In the genomic region with DNA sequence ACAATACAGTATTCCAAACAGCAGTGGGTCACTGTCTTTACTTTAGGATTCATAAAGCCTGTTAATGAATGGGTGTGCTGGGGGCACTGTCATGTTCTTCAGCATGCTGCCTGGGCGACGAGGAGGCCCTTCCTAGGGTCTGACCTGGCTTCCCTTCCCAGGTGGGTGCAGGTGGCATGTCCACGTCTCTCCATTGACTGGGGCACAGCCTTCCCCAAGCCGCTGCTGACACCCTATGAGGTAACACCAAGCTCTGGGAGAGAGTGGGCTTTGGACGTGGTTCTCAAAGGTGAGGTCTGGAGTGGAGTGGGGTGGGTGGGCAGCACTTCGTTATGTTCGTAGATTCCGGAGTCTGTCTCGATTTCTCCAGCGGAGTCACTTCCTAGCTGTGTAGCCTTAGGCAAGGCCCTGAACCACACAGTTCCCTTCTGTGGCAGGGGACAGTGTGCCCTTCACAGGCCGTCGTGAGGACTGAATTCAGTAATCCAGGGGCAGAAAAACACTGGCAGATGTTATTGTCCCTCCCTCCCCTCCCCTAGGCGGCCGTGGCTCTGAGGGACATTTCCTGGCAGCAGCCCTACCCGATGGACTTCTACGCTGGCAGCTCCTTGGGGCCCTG, we compare ENCODE assay signal across 8 cellular contexts. TPM values are rescaled to one million over a fixed set of nuclear protein-coding genes. Genes with fewer than 3 reads are reported as not detected.
DNase-seq lines count a peak whose midpoint lies in the region; ATAC-seq and TF ChIP-seq lines count a peak whose summit lies in the region.

No MANE protein-coding gene starts in this region.

- peaks cover 22% of the 10 kb centered on the region for H3K36me3 Mint-ChIP-seq in neural progenitor cell

- H2AFZ ChIP-seq in neural progenitor cell (replicated peaks): peak overlapping the region; percentile 51

- no peak for ATAC-seq in HG03025 (IDR thresholded peaks at IDR 0.05; ENCODE audit: low FRiP score, unreplicated experiment)
- no peak for ATAC-seq in HG03460 (IDR thresholded peaks at IDR 0.05; ENCODE audit: unreplicated experiment)
- ATAC-seq in GM21825 (IDR thresholded peaks at IDR 0.05; ENCODE audit: unreplicated experiment): no peak

- peaks cover 13% of the 10 kb centered on the region for H3K27me3 Mint-ChIP-seq in neural progenitor cell (ENCODE audit: insufficient read depth, low read depth)

- TF ChIP-seq CTCF in C4-2B (conservative IDR thresholded peaks at IDR 0.05) (no peak), dorsolateral prefrontal cortex (IDR thresholded peaks at IDR 0.05 in 54 of 56, conservative IDR thresholded peaks at IDR 0.05 in 2 of 56; ENCODE audit: low read depth in 1 of 56, partially characterized antibody in 56 of 56) (no peak), neural progenitor cell (IDR thresholded peaks at IDR 0.05) (no peak)

- no peaks in the 10 kb centered on the region for H3K36me3 ChIP-seq in neural progenitor cell

- intact Hi-C loops in dorsolateral prefrontal cortex (cut with DNase I): loop anchor here in 1 of 2 donors (5.0 to 10.0 kb wide), 3 partner anchors 134 to 476 kb away; a partner anchor contains a TSS

- peak overlapping the region; percentile 89 for H3K4me2 ChIP-seq in neural progenitor cell

- H3K27me3 ChIP-seq in dorsolateral prefrontal cortex (no peaks in the 10 kb centered on the region), neural progenitor cell (peaks cover 1% of the 10 kb centered on the region)

- peaks cover 5% of the 10 kb centered on the region for H4K20me1 ChIP-seq in neural progenitor cell (ENCODE audit: low read depth)

- no peaks in the 10 kb centered on the region for H3K9me3 Mint-ChIP-seq in neural progenitor cell

- peak overlapping the region; percentile 88 for H3K4me3 Mint-ChIP-seq in neural progenitor cell

- H3K4me3 ChIP-seq in dorsolateral prefrontal cortex (peak overlapping the region; percentile 56 to 92 (median 82)), neural progenitor cell (peak overlapping the region; percentile 78)

- peaks cover 12% of the 10 kb centered on the region for H3F3A ChIP-seq in neural progenitor cell (ENCODE audit: low read depth)

- peaks cover 20% of the 10 kb centered on the region for H3K79me2 ChIP-seq in neural progenitor cell (ENCODE audit: low read depth)

- peak overlapping the region; percentile 85 for H3K27ac ChIP-seq in C4-2B
- H3K27ac ChIP-seq in dorsolateral prefrontal cortex: peak overlapping the region in 58 of 59 donors; percentile 30 to 96 (median 89)
- H3K27ac ChIP-seq in neural progenitor cell: no peak overlapping the region

- H3K9me3 ChIP-seq in neural progenitor cell (ENCODE audit: low read depth): no peaks in the 10 kb centered on the region

- peak overlapping the region; percentile 82 for H3K27ac Mint-ChIP-seq in neural progenitor cell

- H3K4me1 Mint-ChIP-seq in neural progenitor cell: peaks cover 34% of the 10 kb centered on the region

- no peak overlapping the region for H3K9ac ChIP-seq in neural progenitor cell

- peak; percentile 33 for DNase-seq in MV-4-11 (lab: John Stamatoyannopoulos, UW)
- DNase-seq in dorsolateral prefrontal cortex: peak in 1 of 10 donors; percentile 43
- no peak for DNase-seq in neural progenitor cell (ENCODE audit: low spot score)
- DNase-seq in NCI-H1930 (lab: John Stamatoyannopoulos, UW): no peak

- peaks cover 7% of the 10 kb centered on the region for H3K4me1 ChIP-seq in neural progenitor cell

RNA-seq across cellular contexts. Expression of a gene that starts 0.8 kb away (rescaled TPM):
- 10 to 100 TPM in 108 of 120 experiments, 1 to 10 TPM in 12; 6.6 to 29.4 (median 16.4) TPM for total RNA-seq in dorsolateral prefrontal cortex
- total RNA-seq in neural progenitor cell (ENCODE audit: low replicate concordance): 5.4 and 23.1 TPM in 2 replicates

RNA-seq across cellular contexts. Expression of a gene that starts 11.1 kb away (rescaled TPM):
- total RNA-seq in dorsolateral prefrontal cortex (100 to 1,000 TPM in 30 of 120 experiments, 10 to 100 TPM in 90; 57.6 to 158 (median 87.2) TPM), neural progenitor cell (ENCODE audit: low replicate concordance) (21.1 and 28.0 TPM in 2 replicates)

RNA-seq across cellular contexts. Expression of a gene that starts 13.9 kb away (rescaled TPM):
- total RNA-seq in dorsolateral prefrontal cortex (10 to 100 TPM in 18 of 120 experiments, 1 to 10 TPM in 102; 1.6 to 17.4 (median 6.5) TPM), neural progenitor cell (ENCODE audit: low replicate concordance) (0.62 TPM in 1 of 2 replicates, not detected in the other)

RNA-seq across cellular contexts. Expression of a gene that starts 15.9 kb away (rescaled TPM):
- total RNA-seq in dorsolateral prefrontal cortex: 10 to 100 TPM in 119 of 120 experiments, 1 to 10 TPM in 1; 4.8 to 43.6 (median 22.0) TPM
- 3.4 and 7.2 TPM in 2 replicates for total RNA-seq in neural progenitor cell (ENCODE audit: low replicate concordance)
